17 cellular contexts compared by ENCODE assay signal in the genomic region with DNA sequence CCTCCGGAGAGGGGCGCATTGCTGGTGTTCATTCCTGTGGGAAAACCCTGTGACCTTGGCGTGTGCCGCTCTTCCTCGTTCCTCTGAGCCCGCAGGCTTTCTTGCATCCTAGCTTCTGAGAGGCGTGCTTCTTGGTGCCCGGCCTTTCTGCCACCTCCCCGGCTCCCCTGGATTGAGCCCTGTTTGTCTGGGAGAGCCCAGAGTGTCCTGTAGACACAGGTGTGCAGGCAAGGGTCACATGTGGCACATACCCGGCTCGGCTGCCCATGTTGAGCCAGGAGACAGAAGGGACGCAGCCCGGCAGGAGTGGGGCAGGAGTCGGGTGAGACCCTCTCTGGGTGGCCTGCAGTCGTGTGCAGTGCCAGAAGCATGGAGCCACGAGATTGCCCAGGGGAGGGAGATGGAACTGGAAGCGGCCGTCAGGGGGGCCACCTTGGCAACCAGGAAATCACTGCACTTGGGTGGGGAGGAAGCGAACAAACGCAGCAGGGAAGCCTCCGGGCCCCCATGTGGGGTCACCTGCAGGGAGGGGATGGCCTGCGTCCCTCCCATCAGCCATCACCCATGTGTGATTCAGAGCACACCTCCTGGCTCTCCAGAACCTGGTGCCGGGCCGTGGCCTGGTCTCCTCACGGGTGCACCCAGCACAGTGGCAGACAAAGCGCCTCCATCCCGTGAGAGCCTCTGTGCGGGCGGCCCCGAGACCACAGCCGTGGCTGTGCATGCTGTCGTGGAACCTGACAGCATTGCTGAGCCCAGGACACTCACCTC.
DNase-seq lines count a peak whose midpoint lies in the region; ATAC-seq and TF ChIP-seq lines count a peak whose summit lies in the region.
"Had no signal": no experiment of that assay in that cellular context is flagged by ENCODE, and none has a peak within 500 bp of the region (broad histone marks: within the 10 kb centered on the region; RNA-seq: fewer than 3 reads in every experiment).

No MANE protein-coding gene starts in this region.

- no peaks in the 10 kb centered on the region for H3K27me3 ChIP-seq in endodermal cell (ENCODE audit: control insufficient read depth, insufficient read depth, low read length, poor library complexity, severe bottlenecking)
- H3K27me3 ChIP-seq: right atrium auricular region had no signal

- peaks cover 78% of the 10 kb centered on the region for H3K36me3 Mint-ChIP-seq in endodermal cell (ENCODE audit: low read depth)
- H3K36me3 Mint-ChIP-seq: naive thymus-derived CD4-positive, alpha-beta T cell had no signal

- peak overlapping the region; percentile 32 for H3K27ac Mint-ChIP-seq in endodermal cell
- H3K27ac Mint-ChIP-seq: CD4-positive, alpha-beta T cell had no signal

- peak; percentile 11 for DNase-seq in activated CD4-positive, alpha-beta T cell treated with anti-CD3 and anti-CD28 coated beads for 48 hours
- DNase-seq in activated CD4-positive, alpha-beta T cell treated with anti-CD3 and anti-CD28 coated beads for 1 hour, result no peak
- no peak for DNase-seq in endodermal cell
- DNase-seq in sciatic nerve (ENCODE audit: low spot score), result no peak
- DNase-seq in NCI-H1436 (lab: John Stamatoyannopoulos, UW), result no peak
- no peak for DNase-seq in NCI-H187 (lab: John Stamatoyannopoulos, UW)
- DNase-seq: 8988T; CD4-positive, alpha-beta T cell; DND-41; hippocampal formation; naive thymus-derived CD4-positive, alpha-beta T cell; NCI-H2107; NCI-H526 treated with DMSO at 0.1 percent for 48 hours; stimulated activated CD8-positive, alpha-beta memory T cell treated with anti-CD3 and anti-CD28 coated beads, Interleukin-4, amount 100 ng/mL, for 48 hours had no signal

- 92 to 93% methylated on average over 28 to 32 of the region's 32 CpGs for WGBS in endodermal cell (ENCODE audit: insufficient coverage in 1 of 2, insufficient read length in 1 of 2), 2 experiments

- no peak for TF ChIP-seq CTCF in endodermal cell (conservative IDR thresholded peaks at IDR 0.05)

- intact Hi-C loops in sciatic nerve (cut with DNase I), result no loop called here

- peaks cover 74% of the 10 kb centered on the region for H3K36me3 ChIP-seq in endodermal cell (ENCODE audit: control insufficient read depth, insufficient read depth, low read length)

- H3K9me3 Mint-ChIP-seq in endodermal cell, result no peaks in the 10 kb centered on the region
- H3K9me3 Mint-ChIP-seq: CD4-positive, alpha-beta T cell; naive thymus-derived CD4-positive, alpha-beta T cell had no signal

- no peak overlapping the region for H3K4me3 Mint-ChIP-seq in endodermal cell
- H3K4me3 Mint-ChIP-seq: CD4-positive, alpha-beta T cell had no signal

- H3K9me3 ChIP-seq in endodermal cell (ENCODE audit: control insufficient read depth, low read length), result no peaks in the 10 kb centered on the region
- H3K9me3 ChIP-seq: right atrium auricular region had no signal

- H3K27ac ChIP-seq in endodermal cell (ENCODE audit: low read depth, low read length), result no peak overlapping the region

- H3K4me1 ChIP-seq in endodermal cell (ENCODE audit: control insufficient read depth, insufficient read depth, low read length), result no peaks in the 10 kb centered on the region

- no peak overlapping the region for H3K9ac ChIP-seq in endodermal cell (ENCODE audit: extremely low read depth, low read length, poor library complexity, severe bottlenecking)

- no peaks in the 10 kb centered on the region for H3K4me1 Mint-ChIP-seq in endodermal cell

- ATAC-seq in HG03520 (IDR thresholded peaks at IDR 0.05; ENCODE audit: unreplicated experiment) (peak; percentile 28), sciatic nerve (peak; percentile 18), GM21526 (IDR thresholded peaks at IDR 0.05; ENCODE audit: low FRiP score, unreplicated experiment) (no peak)

- no peak overlapping the region for H3K4me3 ChIP-seq in endodermal cell (ENCODE audit: low read length)
- H3K4me3 ChIP-seq: right atrium auricular region had no signal

- no peaks in the 10 kb centered on the region for H3K27me3 Mint-ChIP-seq in endodermal cell (ENCODE audit: insufficient read depth)
- H3K27me3 Mint-ChIP-seq: CD4-positive, alpha-beta T cell had no signal
